ENCODE assay signal across 33 cellular contexts in genomic region chr21:42445311-42445710, GRCh38. TPM values are rescaled to one million over a fixed set of nuclear protein-coding genes. Genes with fewer than 3 reads are reported as not detected.
"Had no signal": no experiment of that assay in that cellular context is flagged by ENCODE, and none has a peak within 500 bp of the region (broad histone marks: within the 10 kb centered on the region; RNA-seq: fewer than 3 reads in every experiment).

No MANE protein-coding gene starts in this region.

- H3K4me3 Mint-ChIP-seq: activated CD4-positive, alpha-beta T cell treated with anti-CD3 and anti-CD28 coated beads, Interleukin-2, amount 10 ng/mL, durations not matched to agents 7 days and 5 days; activated naive CD4-positive, alpha-beta T cell treated with anti-CD3 and anti-CD28 coated beads, Interleukin-2, amount 10 ng/mL, durations not matched to agents 7 days and 5 days; activated naive CD8-positive, alpha-beta T cell treated with anti-CD3 and anti-CD28 coated beads, Interleukin-2, amount 10 ng/mL, durations not matched to agents 7 days and 5 days; activated T-helper 1 cell treated with anti-CD3 and anti-CD28 coated beads, Interleukin-12 subunit alpha, Interleukin-12 subunit beta, Interleukin-2, Interleukin-4 antibody, amounts not matched to agents 30 ng/mL and 10 ng/mL and 1 ng/mL, durations not matched to agents 14 hours and 24 hours and 36 hours had no signal

- H3K9me3 ChIP-seq: breast epithelium, SJCRH30 had no signal

- H3K27me3 Mint-ChIP-seq: activated CD4-positive, alpha-beta T cell treated with anti-CD3 and anti-CD28 coated beads, Interleukin-2, amount 10 ng/mL, durations not matched to agents 7 days and 5 days; activated CD8-positive, alpha-beta T cell treated with anti-CD3 and anti-CD28 coated beads for 36 hours; activated naive CD4-positive, alpha-beta T cell treated with anti-CD3 and anti-CD28 coated beads, Interleukin-2, amount 10 ng/mL, durations not matched to agents 7 days and 5 days; activated naive CD8-positive, alpha-beta T cell treated with anti-CD3 and anti-CD28 coated beads, Interleukin-2, amount 10 ng/mL, durations not matched to agents 7 days and 5 days had no signal

- H3K36me3 ChIP-seq: breast epithelium, SJCRH30 had no signal

- H3K27ac ChIP-seq: breast epithelium, KMS-11, RWPE1, SJCRH30 had no signal

- H3K27me3 ChIP-seq: breast epithelium, SJCRH30 had no signal

- H3K9ac ChIP-seq: KMS-11 had no signal

- H3K27ac Mint-ChIP-seq: activated CD4-positive, alpha-beta T cell treated with anti-CD3 and anti-CD28 coated beads, Interleukin-2, amount 10 ng/mL, durations not matched to agents 7 days and 5 days; activated naive CD8-positive, alpha-beta T cell treated with anti-CD3 and anti-CD28 coated beads, Interleukin-2, amount 10 ng/mL, durations not matched to agents 7 days and 5 days had no signal

- H3K9me3 Mint-ChIP-seq: activated CD4-positive, alpha-beta T cell treated with anti-CD3 and anti-CD28 coated beads, Interleukin-2, amount 10 ng/mL, durations not matched to agents 7 days and 5 days; activated CD8-positive, alpha-beta T cell treated with anti-CD3 and anti-CD28 coated beads for 36 hours; activated naive CD4-positive, alpha-beta T cell treated with anti-CD3 and anti-CD28 coated beads, Interleukin-2, amount 10 ng/mL, durations not matched to agents 7 days and 5 days; activated naive CD8-positive, alpha-beta T cell treated with anti-CD3 and anti-CD28 coated beads, Interleukin-2, amount 10 ng/mL, durations not matched to agents 7 days and 5 days; activated T-helper 1 cell treated with anti-CD3 and anti-CD28 coated beads, Interleukin-12 subunit alpha, Interleukin-12 subunit beta, Interleukin-2, Interleukin-4 antibody, amounts not matched to agents 30 ng/mL and 10 ng/mL and 1 ng/mL, durations not matched to agents 14 hours and 24 hours and 36 hours had no signal

- ATAC-seq: activated CD8-positive, alpha-beta T cell treated with anti-CD3 and anti-CD28 coated beads for 36 hours; Panc1; SK-N-SH treated with all-trans-retinoic acid at 6 μM for 48 hours had no signal

- DNase-seq: activated CD4-positive, alpha-beta T cell treated with anti-CD3 and anti-CD28 coated beads, Interleukin-2, amount 10 ng/mL, durations not matched to agents 7 days and 5 days; activated CD4-positive, CD25-positive, alpha-beta regulatory T cell treated with anti-CD3 and anti-CD28 coated beads, Interleukin-2, amount 50 U/mL, for 72 hours; activated CD8-positive, alpha-beta memory T cell treated with anti-CD3 and anti-CD28 coated beads, Interleukin-2, amount 50 U/mL, for 4 hours; activated CD8-positive, alpha-beta T cell treated with anti-CD3 and anti-CD28 coated beads for 36 hours; activated gamma-delta T cell treated with Interleukin-2 at 50 U/mL for 16 hours; activated naive CD8-positive, alpha-beta T cell treated with anti-CD3 and anti-CD28 coated beads, Interleukin-2, amount 10 ng/mL, durations not matched to agents 7 days and 5 days; aorta; caudate nucleus; NCI-H1092; NCI-H1417 treated with DMSO at 0.1 percent for 48 hours; NCI-H1694; NCI-H2029; NCI-H2107; NCI-H2171 treated with DMSO at 0.1 percent for 48 hours; NCI-H226; NCI-H526 treated with DMSO at 0.1 percent for 48 hours; NCI-H82; NK-92 treated with Interleukin-12 subunit alpha and Interleukin-12 subunit beta, amount 100 ng/mL, for 24 hours; OCI-M1; Right ventricle myocardium superior; SJCRH30; SW 1271 had no signal

- H3K4me1 ChIP-seq: breast epithelium, SJCRH30 had no signal

- H3K4me3 ChIP-seq: breast epithelium, SJCRH30 had no signal

- H3K4me2 ChIP-seq: KMS-11 had no signal

RNA-seq across cellular contexts. Expression of gene UBASH3A, which starts 41.6 kb away (rescaled TPM):
- total RNA-seq: chondrocyte, MCF 10A, NCI-H460, Right ventricle myocardium superior, SJCRH30 had no signal

RNA-seq across cellular contexts. Expression of gene TMPRSS3, which starts 49.5 kb away (rescaled TPM):
- total RNA-seq: chondrocyte, Right ventricle myocardium superior, SJCRH30 had no signal

RNA-seq across cellular contexts. Expression of gene RSPH1, which starts 50.7 kb away (rescaled TPM):
- total RNA-seq: activated CD4-positive, alpha-beta T cell treated with anti-CD3 and anti-CD28 coated beads, Interleukin-2, amount 10 ng/mL, durations not matched to agents 7 days and 5 days; activated CD8-positive, alpha-beta T cell treated with anti-CD3 and anti-CD28 coated beads for 36 hours; activated naive CD8-positive, alpha-beta T cell treated with anti-CD3 and anti-CD28 coated beads, Interleukin-2, amount 10 ng/mL, durations not matched to agents 7 days and 5 days; activated T-helper 1 cell treated with anti-CD3 and anti-CD28 coated beads, Interleukin-12 subunit alpha, Interleukin-12 subunit beta, Interleukin-2, Interleukin-4 antibody, amounts not matched to agents 30 ng/mL and 10 ng/mL and 1 ng/mL, durations not matched to agents 14 hours and 24 hours and 36 hours; Right ventricle myocardium superior; SJCRH30; T-helper 1 cell treated with Interleukin-12 subunit alpha and Interleukin-12 subunit beta and Interleukin-4 antibody, amounts not matched to agents 30 ng/mL and 1 ng/mL, for 36 hours had no signal
